In genomic region chr2:116319935-116320334, GRCh38 we compare ENCODE assay signal across 19 cellular contexts.
"Had no signal": no experiment of that assay in that cellular context is flagged by ENCODE, and none has a peak within 500 bp of the region (broad histone marks: within the 10 kb centered on the region; RNA-seq: fewer than 3 reads in every experiment).

No MANE protein-coding gene starts in this region.

- H3K36me3 Mint-ChIP-seq: activated CD4-positive, alpha-beta memory T cell treated with anti-CD3 and anti-CD28 coated beads for 36 hours; activated naive CD4-positive, alpha-beta T cell treated with anti-CD3 and anti-CD28 coated beads, Interleukin-2, amount 10 ng/mL, durations not matched to agents 7 days and 5 days; stimulated activated naive B cell treated with anti-CD40 and anti-IgM and Interleukin-4, amounts not matched to agents 10 μg/mL and 1 μg/mL and 100 μg/mL, for 72 hours had no signal

- H3K4me1 Mint-ChIP-seq: activated B cell treated with CpG ODN at 0.5 μM for 24 hours; activated CD4-positive, alpha-beta T cell treated with anti-CD3 and anti-CD28 coated beads for 36 hours; activated naive CD4-positive, alpha-beta T cell treated with anti-CD3 and anti-CD28 coated beads, Interleukin-2, amount 10 ng/mL, durations not matched to agents 7 days and 5 days; nephron progenitor cell; stimulated activated naive B cell treated with anti-CD40 and anti-IgM and Interleukin-4, amounts not matched to agents 10 μg/mL and 1 μg/mL and 100 μg/mL, for 72 hours had no signal

- H3K9me3 ChIP-seq: sigmoid colon, uterus had no signal

- H3K36me3 ChIP-seq: sigmoid colon, transverse colon, uterus had no signal

- H3K27ac ChIP-seq: sigmoid colon, transverse colon, uterus had no signal

- H3K4me1 ChIP-seq: sigmoid colon, transverse colon, uterus had no signal

- H3K9me3 Mint-ChIP-seq: nephron progenitor cell had no signal

- H3K27me3 Mint-ChIP-seq: activated B cell treated with CpG ODN at 0.5 μM for 24 hours; activated CD4-positive, alpha-beta memory T cell treated with anti-CD3 and anti-CD28 coated beads for 36 hours; activated CD4-positive, alpha-beta T cell treated with anti-CD3 and anti-CD28 coated beads for 36 hours; activated naive CD4-positive, alpha-beta T cell treated with anti-CD3 and anti-CD28 coated beads, Interleukin-2, amount 10 ng/mL, durations not matched to agents 7 days and 5 days; stimulated activated naive B cell treated with anti-CD40 and anti-IgM and Interleukin-4, amounts not matched to agents 10 μg/mL and 1 μg/mL and 100 μg/mL, for 72 hours had no signal

- DNase-seq: activated B cell treated with CpG ODN at 0.5 μM for 24 hours; activated CD4-positive, alpha-beta memory T cell treated with anti-CD3 and anti-CD28 coated beads for 36 hours; activated CD4-positive, alpha-beta T cell treated with anti-CD3 and anti-CD28 coated beads for 36 hours; activated effector memory CD4-positive, alpha-beta T cell treated with anti-CD3 and anti-CD28 coated beads, Interleukin-2, amount 50 U/mL, for 16 hours; activated naive CD4-positive, alpha-beta T cell treated with anti-CD3 and anti-CD28 coated beads, Interleukin-2, amount 10 ng/mL, durations not matched to agents 7 days and 5 days; amygdala; cerebellar nuclear complex; cortex of kidney; erythroblast; foreskin fibroblast; mucosa of descending colon; nephron progenitor cell; sigmoid colon; stimulated activated CD4-positive, alpha-beta T cell treated with anti-CD3 and anti-CD28 coated beads, Interleukin-2, amount 100 ng/mL, for 48 hours; stimulated activated CD8-positive, alpha-beta memory T cell treated with anti-CD3 and anti-CD28 coated beads, Interleukin-4, amount 100 ng/mL, for 48 hours; stimulated activated naive B cell treated with anti-CD40 and anti-IgM and Interleukin-4, amounts not matched to agents 10 μg/mL and 1 μg/mL and 100 μg/mL, for 72 hours; T-helper 9 cell; transverse colon; uterus had no signal

- H3K4me3 Mint-ChIP-seq: activated B cell treated with CpG ODN at 0.5 μM for 24 hours; activated CD4-positive, alpha-beta memory T cell treated with anti-CD3 and anti-CD28 coated beads for 36 hours; activated CD4-positive, alpha-beta T cell treated with anti-CD3 and anti-CD28 coated beads for 36 hours; activated naive CD4-positive, alpha-beta T cell treated with anti-CD3 and anti-CD28 coated beads, Interleukin-2, amount 10 ng/mL, durations not matched to agents 7 days and 5 days; nephron progenitor cell; stimulated activated naive B cell treated with anti-CD40 and anti-IgM and Interleukin-4, amounts not matched to agents 10 μg/mL and 1 μg/mL and 100 μg/mL, for 72 hours had no signal

- H3K27ac Mint-ChIP-seq: activated B cell treated with CpG ODN at 0.5 μM for 24 hours; activated CD4-positive, alpha-beta memory T cell treated with anti-CD3 and anti-CD28 coated beads for 36 hours; activated CD4-positive, alpha-beta T cell treated with anti-CD3 and anti-CD28 coated beads for 36 hours; activated naive CD4-positive, alpha-beta T cell treated with anti-CD3 and anti-CD28 coated beads, Interleukin-2, amount 10 ng/mL, durations not matched to agents 7 days and 5 days; nephron progenitor cell; stimulated activated naive B cell treated with anti-CD40 and anti-IgM and Interleukin-4, amounts not matched to agents 10 μg/mL and 1 μg/mL and 100 μg/mL, for 72 hours had no signal

- H3K4me3 ChIP-seq: mucosa of descending colon, sigmoid colon, transverse colon, uterus had no signal

- H3K27me3 ChIP-seq: sigmoid colon, transverse colon, uterus had no signal
